ENCODE assay signal across 30 cellular contexts in genomic region chr18:12113999-12114646, GRCh38. TPM values are rescaled to one million over a fixed set of nuclear protein-coding genes. Genes with fewer than 3 reads are reported as not detected.
A peak's percentile ranks its signal among the peaks of the same experiment; 100 is the strongest.
DNase-seq lines count a peak whose midpoint lies in the region; ATAC-seq, FAIRE-seq and TF ChIP-seq lines count a peak whose summit lies in the region.
"Had no signal": no experiment of that assay in that cellular context is flagged by ENCODE, and none has a peak within 500 bp of the region (broad histone marks: within the 10 kb centered on the region; RNA-seq: fewer than 3 reads in every experiment).

No MANE protein-coding gene starts in this region.

- TF ChIP-seq POLR2A in HCT116 (IDR thresholded peaks at IDR 0.05; ENCODE audit: borderline replicate concordance, extremely low read depth, insufficient read depth, insufficient read length) (no peak), HepG2 (IDR thresholded peaks at IDR 0.05; ENCODE audit: insufficient read depth in 1 of 2, low read depth in 2 of 2, low read length in 2 of 2) (no peak)

- H3K27ac Mint-ChIP-seq in activated CD4-positive, alpha-beta T cell treated with anti-CD3 and anti-CD28 coated beads, Interleukin-2, amount 10 ng/mL, durations not matched to agents 24 days and 14 days: no peak overlapping the region
- H3K27ac Mint-ChIP-seq: CD8-positive, alpha-beta memory T cell; H9 had no signal

- H3K9ac ChIP-seq in HCT116 (ENCODE audit: low read length) (no peak overlapping the region), HepG2 (ENCODE audit: insufficient read depth, low read depth, low read length) (no peak overlapping the region)
- H3K9ac ChIP-seq: GM23248 had no signal

- no peak for TF ChIP-seq EP300 in HepG2 (IDR thresholded peaks at IDR 0.05; ENCODE audit: low read depth in 2 of 2, low read length in 2 of 2)
- no peak for TF ChIP-seq EP300 in HepG2 (CRISPR knock-in tag; IDR thresholded peaks at IDR 0.05; ENCODE audit: borderline replicate concordance)

- RAD21 ChIA-PET in HCT116 (lab: Charles Lee; ENCODE audit: low non-redundant PET in 1 of 2, low total read pairs in 2 of 2, uncharacterized antibody in 2 of 2, unreplicated experiment in 2 of 2): no interaction called here

- H3K79me2 ChIP-seq in HCT116 (ENCODE audit: insufficient read depth, low read length) (no peaks in the 10 kb centered on the region), HepG2 (ENCODE audit: insufficient read depth, low read length) (no peaks in the 10 kb centered on the region)

- no peaks in the 10 kb centered on the region for H3K9me3 ChIP-seq in HCT116 (ENCODE audit: control insufficient read depth in 1 of 2, insufficient read depth in 1 of 2, low read depth in 1 of 2, low read length in 2 of 2)
- H3K9me3 ChIP-seq in HepG2 (ENCODE audit: low read length): no peaks in the 10 kb centered on the region
- H3K9me3 ChIP-seq in effector memory CD4-positive, alpha-beta T cell (ENCODE audit: control insufficient read depth, low read length): no peaks in the 10 kb centered on the region

- no peaks in the 10 kb centered on the region for H3K4me1 Mint-ChIP-seq in activated CD4-positive, alpha-beta T cell treated with anti-CD3 and anti-CD28 coated beads, Interleukin-2, amount 10 ng/mL, durations not matched to agents 24 days and 14 days
- H3K4me1 Mint-ChIP-seq: CD8-positive, alpha-beta memory T cell; H9 had no signal

- H3K4me3 ChIP-seq in HCT116 (replicated peaks in 1 of 2; ENCODE audit: low read depth in 1 of 2, low read length in 2 of 2) (no peak overlapping the region), choroid plexus epithelial cell (ENCODE audit: low read depth, low read length) (no peak overlapping the region), HepG2 (replicated peaks in 1 of 3; ENCODE audit: insufficient read depth in 1 of 3, low read depth in 2 of 3, low read length in 3 of 3) (no peak overlapping the region)
- no peak overlapping the region for H3K4me3 ChIP-seq in effector memory CD4-positive, alpha-beta T cell (ENCODE audit: insufficient read depth, low read depth, low read length, poor library complexity, severe bottlenecking)
- H3K4me3 ChIP-seq: GM23248 had no signal

- H3K27me3 ChIP-seq in HCT116 (ENCODE audit: insufficient read depth, low read length) (no peaks in the 10 kb centered on the region), HepG2 (ENCODE audit: control insufficient read depth in 1 of 2, insufficient read depth in 2 of 2, low read length in 2 of 2) (0 out of 5 replicates have a peak, but pooled peaks cover 0 to 2% of the 10 kb centered on the region in 2 experiments)
- H3K27me3 ChIP-seq in effector memory CD4-positive, alpha-beta T cell (replicated peaks; ENCODE audit: control insufficient read depth, insufficient read depth, low read length, poor library complexity, severe bottlenecking): no peaks in the 10 kb centered on the region

- POLR2A ChIA-PET in HCT116 (lab: Charles Lee): no interaction called here
- POLR2A ChIA-PET in HepG2 (lab: Yijun Ruan, JAX): no interaction called here

- BruUV-seq in HCT116 (replicated peaks; lab: Mats Ljungman, UMichigan) (no TSS peak), HepG2 (replicated peaks; lab: Mats Ljungman, UMichigan) (no TSS peak)

- H3K4me1 ChIP-seq in HCT116 (ENCODE audit: control insufficient read depth in 1 of 2, insufficient read depth in 2 of 2, low read length in 2 of 2) (no peaks in the 10 kb centered on the region), HepG2 (ENCODE audit: insufficient read depth, low read length) (no peaks in the 10 kb centered on the region)
- H3K4me1 ChIP-seq in effector memory CD4-positive, alpha-beta T cell (ENCODE audit: control insufficient read depth, insufficient read depth, low read length, poor library complexity, severe bottlenecking): no peaks in the 10 kb centered on the region

- ATAC-seq in HCT116: no peak
- no peak for ATAC-seq in HepG2

- no peaks in the 10 kb centered on the region for H4K20me1 ChIP-seq in HCT116 (ENCODE audit: insufficient read depth)
- H4K20me1 ChIP-seq in HepG2 (ENCODE audit: insufficient read depth, low read length): no peaks in the 10 kb centered on the region

- intact Hi-C loops in HCT116 (cut with micrococcal nuclease) (loop anchor here (1.0 kb wide), 1 partner anchor 12 kb away; no protein-coding TSS in a partner anchor), HepG2 (cut with micrococcal nuclease; ENCODE audit: unreplicated experiment) (no loop called here)
- intact Hi-C loops in activated CD4-positive, alpha-beta T cell treated with anti-CD3 and anti-CD28 coated beads, Interleukin-2, amount 10 ng/mL, durations not matched to agents 24 days and 14 days (cut with micrococcal nuclease): no loop called here

- H2AFZ ChIP-seq in HCT116 (ENCODE audit: low read depth, low read length, poor library complexity, severe bottlenecking) (no peak overlapping the region), HepG2 (ENCODE audit: low read length) (no peak overlapping the region)
- H2AFZ ChIP-seq: GM23248 had no signal

- H3K36me3 Mint-ChIP-seq in activated CD4-positive, alpha-beta T cell treated with anti-CD3 and anti-CD28 coated beads, Interleukin-2, amount 10 ng/mL, durations not matched to agents 24 days and 14 days (ENCODE audit: low read depth): no peaks in the 10 kb centered on the region
- H3K36me3 Mint-ChIP-seq: CD8-positive, alpha-beta memory T cell had no signal

- no peak overlapping the region for H3K4me3 Mint-ChIP-seq in activated CD4-positive, alpha-beta T cell treated with anti-CD3 and anti-CD28 coated beads, Interleukin-2, amount 10 ng/mL, durations not matched to agents 24 days and 14 days
- H3K4me3 Mint-ChIP-seq: CD8-positive, alpha-beta memory T cell; H9 had no signal

- H3K27ac ChIP-seq in HCT116 (ENCODE audit: low read depth, low read length) (no peak overlapping the region), HepG2 (ENCODE audit: extremely low read length, insufficient read depth, low read length) (no peak overlapping the region)
- H3K27ac ChIP-seq in effector memory CD4-positive, alpha-beta T cell (ENCODE audit: insufficient read depth, low read length, poor library complexity, severe bottlenecking): no peak overlapping the region
- H3K27ac ChIP-seq: GM23248 had no signal

- no peaks in the 10 kb centered on the region for H3K9me3 Mint-ChIP-seq in activated CD4-positive, alpha-beta T cell treated with anti-CD3 and anti-CD28 coated beads, Interleukin-2, amount 10 ng/mL, durations not matched to agents 24 days and 14 days
- H3K9me3 Mint-ChIP-seq: CD8-positive, alpha-beta memory T cell had no signal

- in situ Hi-C loops in HepG2 (cut with HindIII; ENCODE audit: extremely low pct_ligation_motif_present, low pct_unique_long_range_greater_than_20kb): no loop called here

- DNase-seq in HCT116 (ENCODE audit: low read depth, low spot score) (no peak), NCI-H2196 treated with DMSO at 0.1 percent for 48 hours (lab: John Stamatoyannopoulos, UW; ENCODE audit: unreplicated experiment) (peak; percentile 11), choroid plexus epithelial cell (ENCODE audit: low read depth) (peak; percentile 30), HepG2 (ENCODE audit: low spot score) (no peak), germinal center (ENCODE audit: low spot score) (no peak), NCI-H128 (lab: John Stamatoyannopoulos, UW; ENCODE audit: unreplicated experiment) (no peak)
- no peak for DNase-seq in activated CD4-positive, alpha-beta T cell treated with anti-CD3 and anti-CD28 coated beads, Interleukin-2, amount 10 ng/mL, durations not matched to agents 24 days and 14 days
- DNase-seq in effector memory CD4-positive, alpha-beta T cell: no peak
- DNase-seq: AML-193; C1 segment of cervical spinal cord; Calu3; CD8-positive, alpha-beta memory T cell; DMS153; GM23248; H9; Karpas-422; NCI-H1417; NCI-H1694 treated with DMSO at 0.1 percent for 48 hours; NCI-H2107; NCI-H345; NCI-H524; Right ventricle myocardium superior; SW 1271 had no signal

- H3K36me3 ChIP-seq in HCT116 (ENCODE audit: control insufficient read depth in 1 of 2, insufficient read depth in 2 of 2, low read length in 2 of 2) (no peaks in the 10 kb centered on the region), HepG2 (replicated peaks in 1 of 2; ENCODE audit: control insufficient read depth in 1 of 2, insufficient read depth in 2 of 2, low read length in 2 of 2) (no peaks in the 10 kb centered on the region)
- no peaks in the 10 kb centered on the region for H3K36me3 ChIP-seq in effector memory CD4-positive, alpha-beta T cell (ENCODE audit: control insufficient read depth, insufficient read depth, low read length)

- TF ChIP-seq RAD21 in HCT116 (IDR thresholded peaks at IDR 0.05; ENCODE audit: low read depth): no peak
- no peak for TF ChIP-seq RAD21 in HepG2 (CRISPR knock-in tag; IDR thresholded peaks at IDR 0.05)

- CTCF ChIA-PET in HCT116 (lab: Charles Lee) (no interaction called here), HepG2 (lab: Yijun Ruan, JAX; ENCODE audit: low intra/inter-chr PET ratio, low total read pairs) (no interaction called here)

- TF ChIP-seq CTCF in HCT116 (IDR thresholded peaks at IDR 0.05 in 2 of 3, conservative IDR thresholded peaks at IDR 0.05 in 1 of 3; ENCODE audit: borderline replicate concordance in 1 of 3, insufficient read depth in 1 of 3, low read depth in 2 of 3, low read length in 2 of 3) (no peak), choroid plexus epithelial cell (conservative IDR thresholded peaks at IDR 0.05; ENCODE audit: low read depth, low read length) (no peak), HepG2 (CRISPR knock-in tag; IDR thresholded peaks at IDR 0.05) (no peak)

- 46% methylated on average over 5 of the region's 5 CpGs for WGBS in HepG2 (ENCODE audit: low lambda C conversion rate)

- H3K4me2 ChIP-seq in HCT116 (ENCODE audit: low read length): no peak overlapping the region
- H3K4me2 ChIP-seq in HepG2 (ENCODE audit: low read depth, low read length): no peak overlapping the region

- no peak for FAIRE-seq in HepG2 (lab: Jason Lieb, UNC)
- FAIRE-seq: G401.6, GM12892 had no signal

- H3K9me2 ChIP-seq in HCT116 (ENCODE audit: insufficient read depth): no peaks in the 10 kb centered on the region

- H3K27me3 Mint-ChIP-seq in activated CD4-positive, alpha-beta T cell treated with anti-CD3 and anti-CD28 coated beads, Interleukin-2, amount 10 ng/mL, durations not matched to agents 24 days and 14 days: peaks cover 19% of the 10 kb centered on the region

RNA-seq across cellular contexts. Expression of gene ANKRD62, which starts 20.5 kb away (rescaled TPM):
- 0.34 TPM for total RNA-seq in HCT116 (2021; ENCODE audit: unreplicated experiment)
- 0.02 TPM in 1 of 2 replicates, not detected in the other for polyA plus RNA-seq in HCT116 (2012)
- not detected in 2 replicates for total RNA-seq in HepG2 (2016; rRNA removed; fragmentation: Illumina TruSeq; extraction: Trizol)
- not detected in 2 replicates for total RNA-seq in HepG2 (2016; cell fraction: cytosol; rRNA removed; fragmentation: Illumina TruSeq; extraction: Trizol; ENCODE audit: low read depth)
- not detected in 2 replicates for total RNA-seq in HepG2 (2016; cell fraction: insoluble cytoplasmic fraction; rRNA removed; fragmentation: Illumina TruSeq; extraction: Trizol)
- total RNA-seq in HepG2 (2016; cell fraction: membrane; rRNA removed; fragmentation: Illumina TruSeq; extraction: Trizol): not detected in 2 replicates
- not detected in 2 replicates for total RNA-seq in HepG2 (2016; cell fraction: nucleus; rRNA removed; fragmentation: Illumina TruSeq; extraction: Trizol)
- polyA plus RNA-seq in HepG2 (2011; rRNA removed): not detected in 2 replicates
- not detected in 2 replicates for polyA plus RNA-seq in HepG2 (2011; cell fraction: cytosol; rRNA removed)
- not detected in 2 replicates for polyA plus RNA-seq in HepG2 (2011; cell fraction: nucleus; rRNA removed)
- not detected in 2 replicates for polyA plus RNA-seq in HepG2 (2012)
- not detected in 2 replicates for polyA plus RNA-seq in HepG2 (2016; cell fraction: cytosol; fragmentation: Illumina TruSeq; extraction: Trizol; ENCODE audit: low read depth)
- not detected in 2 replicates for polyA plus RNA-seq in HepG2 (2016; cell fraction: insoluble cytoplasmic fraction; fragmentation: Illumina TruSeq; extraction: Trizol; ENCODE audit: low read depth)
- polyA plus RNA-seq in HepG2 (2016; cell fraction: membrane; fragmentation: Illumina TruSeq; extraction: Trizol; ENCODE audit: low read depth): not detected in 2 replicates
- not detected in 2 replicates for polyA plus RNA-seq in HepG2 (2016; cell fraction: nucleus; fragmentation: Illumina TruSeq; extraction: Trizol; ENCODE audit: insufficient read depth, low read depth)
- polyA minus RNA-seq in HepG2 (2011; rRNA and poly(A)+ RNA removed; ENCODE audit: low replicate concordance): 0.09 TPM in 1 of 2 replicates, not detected in the other
- not detected in 2 replicates for polyA minus RNA-seq in HepG2 (2011; cell fraction: cytosol; rRNA and poly(A)+ RNA removed)
- not detected in 2 replicates for polyA minus RNA-seq in HepG2 (2011; cell fraction: nucleus; rRNA and poly(A)+ RNA removed)
- total RNA-seq in activated CD4-positive, alpha-beta T cell treated with anti-CD3 and anti-CD28 coated beads, Interleukin-2, amount 10 ng/mL, durations not matched to agents 24 days and 14 days: not detected in 2 replicates
- total RNA-seq: A172; Calu3; CD8-positive, alpha-beta memory T cell; Daoy; GM23248; H9; M059J; Right ventricle myocardium superior; RPMI7951 had no signal
- polyA plus RNA-seq: AG04450; CD8-positive, alpha-beta memory T cell; GM23248 had no signal

Comparison
In these comparisons a context has a peak if more than half of its experiments do, and no peak if none do; other contexts are left out.
1. DNase-seq: peak in NCI-H2196 treated with DMSO at 0.1 percent for 48 hours (single experiment) and choroid plexus epithelial cell (single experiment); none in HCT116 (single experiment), HepG2 (single experiment), germinal center (single experiment), NCI-H128 (single experiment), activated CD4-positive, alpha-beta T cell treated with anti-CD3 and anti-CD28 coated beads, Interleukin-2, amount 10 ng/mL, durations not matched to agents 24 days and 14 days (single experiment) and effector memory CD4-positive, alpha-beta T cell (0 of 3).
2. Of the 20 proteins assayed by ChIP-seq in both HepG2 and HCT116: peak only in HepG2: none; only in HCT116: none; in both: CEBPB; in neither: 19.